8 cellular contexts compared by ENCODE assay signal in genomic region chr1:54971317-54971791, GRCh38. TPM values are rescaled to one million over a fixed set of nuclear protein-coding genes. Genes with fewer than 3 reads are reported as not detected.
DNase-seq lines count a peak whose midpoint lies in the region; ATAC-seq, FAIRE-seq and TF ChIP-seq lines count a peak whose summit lies in the region.

No MANE protein-coding gene starts in this region.

- in situ Hi-C loops in transverse colon (cut with MboI; ENCODE audit: low pct_ligation_motif_present in 1 of 4, low pct_unique_long_range_greater_than_20kb in 1 of 4, low sequenced_read_pairs in 3 of 4), result no loop called here

- 61 to 63% methylated on average over 7 of the region's 7 CpGs for WGBS in transverse colon (ENCODE audit: low coverage in 1 of 2), 2 donors

- peak; percentile 71 for ATAC-seq in GM19397 (IDR thresholded peaks at IDR 0.05; ENCODE audit: unreplicated experiment)
- peak; percentile 80 for ATAC-seq in HG03159 (IDR thresholded peaks at IDR 0.05; ENCODE audit: unreplicated experiment)

- no peaks in the 10 kb centered on the region for H3K27me3 ChIP-seq in astrocyte (ENCODE audit: insufficient read depth, low read length)
- H3K27me3 ChIP-seq in transverse colon, result peaks cover 6% of the 10 kb centered on the region

- no peak for TF ChIP-seq CTCF in astrocyte (IDR thresholded peaks at IDR 0.05; ENCODE audit: insufficient read depth, low read depth, low read length)
- no peak for TF ChIP-seq CTCF in transverse colon (IDR thresholded peaks at IDR 0.05)

- no peak for TF ChIP-seq POLR2A in transverse colon (IDR thresholded peaks at IDR 0.05)

- H3K27ac ChIP-seq in astrocyte (ENCODE audit: low read depth, low read length) (no peak overlapping the region), transverse colon (no peak overlapping the region)

- no peaks in the 10 kb centered on the region for H4K20me1 ChIP-seq in astrocyte (ENCODE audit: insufficient read depth, low read length)

- POLR2A ChIA-PET in HEK293T (lab: Yijun Ruan, JAX), result no interaction called here

- no peaks in the 10 kb centered on the region for H3K9me3 ChIP-seq in astrocyte (ENCODE audit: insufficient read depth, low read depth, low read length)
- no peaks in the 10 kb centered on the region for H3K9me3 ChIP-seq in transverse colon

- peaks cover 11% of the 10 kb centered on the region for H3K27me3 Mint-ChIP-seq in astrocyte (ENCODE audit: low read depth, unreplicated experiment)

- H3K4me1 ChIP-seq in astrocyte (ENCODE audit: insufficient read depth, low read length), result peaks cover 11% of the 10 kb centered on the region
- H3K4me1 ChIP-seq in transverse colon, result peaks cover 0 to 10% (median 0%) of the 10 kb centered on the region in 4 donors

- H3K9ac ChIP-seq in astrocyte (ENCODE audit: low read length), result no peak overlapping the region

- FAIRE-seq in astrocyte (lab: Jason Lieb, UNC), result peak; percentile 59

- intact Hi-C loops in transverse colon (cut with DNase I; ENCODE audit: low total_unique reads), result no loop called here

- no peak for TF ChIP-seq EP300 in transverse colon (IDR thresholded peaks at IDR 0.05; ENCODE audit: low read depth)

- DNase-seq in AG20443 (ENCODE audit: low spot score) (peak; percentile 5), astrocyte (ENCODE audit: low read depth) (peak; percentile 42), transverse colon (no peak), HEK293T (ENCODE audit: extremely low spot score) (no peak), NCI-H2171 treated with DMSO at 0.1 percent for 48 hours (lab: John Stamatoyannopoulos, UW) (no peak), OCI-M2 (lab: John Stamatoyannopoulos, UW; ENCODE audit: unreplicated experiment) (no peak)

- no peak overlapping the region for H3K4me3 Mint-ChIP-seq in astrocyte (ENCODE audit: unreplicated experiment)

- H2AFZ ChIP-seq in astrocyte (ENCODE audit: low read depth, low read length), result no peak overlapping the region

- H3K36me3 Mint-ChIP-seq in astrocyte (ENCODE audit: low read depth, unreplicated experiment), result no peaks in the 10 kb centered on the region

- H3K36me3 ChIP-seq in astrocyte (ENCODE audit: insufficient read depth, low read length) (no peaks in the 10 kb centered on the region), transverse colon (no peaks in the 10 kb centered on the region)

- H3K4me1 Mint-ChIP-seq in astrocyte (ENCODE audit: low read depth, unreplicated experiment), result peaks cover 23% of the 10 kb centered on the region

- no peaks in the 10 kb centered on the region for H3K9me3 Mint-ChIP-seq in astrocyte (ENCODE audit: unreplicated experiment)

- H3K4me2 ChIP-seq in astrocyte (ENCODE audit: low read length), result peak overlapping the region; percentile 62

- H3K79me2 ChIP-seq in astrocyte (ENCODE audit: insufficient read depth, low read length), result no peaks in the 10 kb centered on the region

- H3K4me3 ChIP-seq in astrocyte (ENCODE audit: insufficient read depth, low read depth, low read length) (no peak overlapping the region), transverse colon (no peak overlapping the region)

- CTCF ChIA-PET in HEK293T (lab: Yijun Ruan, JAX), result interaction anchor here (0.7 to 2.4 kb wide), 3 partner anchors 20 to 51 kb away, joined by 4 to 5 read pairs (median 4); no protein-coding TSS in a partner anchor

- no peak overlapping the region for H3K27ac Mint-ChIP-seq in astrocyte (ENCODE audit: unreplicated experiment)

TF ChIP-seq in HEK293T, 16 proteins besides CTCF, POLR2A, EP300 and RAD21:
- TF ChIP-seq FOXK2 (IDR thresholded peaks at IDR 0.05) (no peak), ZNF384 (IDR thresholded peaks at IDR 0.05) (no peak), BHLHE40 (IDR thresholded peaks at IDR 0.05; ENCODE audit: borderline replicate concordance) (no peak)

RNA-seq across cellular contexts. Expression of gene TMEM61, which starts 9.1 kb away (rescaled TPM):
- total RNA-seq in astrocyte (not detected in 2 replicates), transverse colon (10 to 100 TPM in 1 of 4 donors, 1 to 10 TPM in 3; 7.1 to 24.8 (median 8.5) TPM)

RNA-seq across cellular contexts. Expression of gene BSND, which starts 27.4 kb away (rescaled TPM):
- not detected in 2 replicates for total RNA-seq in astrocyte
- not detected for total RNA-seq in transverse colon

Comparison
In these comparisons a context has a peak if more than half of its experiments do, and no peak if none do; other contexts are left out.
1. DNase-seq: peak in AG20443 (single experiment) and astrocyte (single experiment); none in transverse colon (single experiment), HEK293T (single experiment), NCI-H2171 treated with DMSO at 0.1 percent for 48 hours (single experiment) and OCI-M2 (single experiment).